Comparison of ENCODE assay signal across 18 cellular contexts in the genomic region with DNA sequence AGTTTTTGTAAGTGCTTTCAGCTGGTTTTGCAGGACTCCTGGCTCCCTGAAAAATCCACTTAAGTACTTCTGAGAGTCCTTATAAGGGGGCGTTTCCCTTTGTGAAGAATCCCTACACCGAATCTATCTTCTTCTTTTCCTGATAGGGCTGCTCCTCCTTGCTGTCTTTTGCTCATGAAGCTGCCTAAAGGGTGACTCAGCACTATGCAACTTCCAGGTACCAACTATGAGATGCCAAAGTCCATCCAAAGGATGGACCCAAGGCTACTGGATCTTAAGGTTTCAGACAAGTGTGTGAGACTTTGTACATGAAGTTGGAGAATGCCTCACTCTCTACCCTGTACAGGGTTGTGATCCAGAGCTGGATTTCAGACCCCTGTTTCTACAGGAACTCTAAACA.
"Had no signal": no experiment of that assay in that cellular context is flagged by ENCODE, and none has a peak within 500 bp of the region (broad histone marks: within the 10 kb centered on the region; RNA-seq: fewer than 3 reads in every experiment).

No MANE protein-coding gene starts in this region.

- H3K36me3 ChIP-seq: heart left ventricle, ovary, sigmoid colon, stomach, upper lobe of left lung had no signal

- H3K27me3 Mint-ChIP-seq: activated CD4-positive, alpha-beta T cell treated with anti-CD3 and anti-CD28 coated beads, Interleukin-2, amount 10 ng/mL, durations not matched to agents 7 days and 5 days; activated naive CD8-positive, alpha-beta T cell treated with anti-CD3 and anti-CD28 coated beads, Interleukin-2, amount 10 ng/mL, durations not matched to agents 7 days and 5 days; naive B cell had no signal

- FAIRE-seq: frontal cortex had no signal

- H3K27ac ChIP-seq: heart left ventricle, ovary, stomach, upper lobe of left lung had no signal

- H3K4me3 ChIP-seq: heart left ventricle, lung, ovary, sigmoid colon, stomach, testis, upper lobe of left lung had no signal

- H3K4me1 Mint-ChIP-seq: activated CD4-positive, alpha-beta T cell treated with anti-CD3 and anti-CD28 coated beads, Interleukin-2, amount 10 ng/mL, durations not matched to agents 7 days and 5 days; activated naive CD8-positive, alpha-beta T cell treated with anti-CD3 and anti-CD28 coated beads, Interleukin-2, amount 10 ng/mL, durations not matched to agents 7 days and 5 days; naive B cell had no signal

- H3K4me3 Mint-ChIP-seq: activated CD4-positive, alpha-beta T cell treated with anti-CD3 and anti-CD28 coated beads, Interleukin-2, amount 10 ng/mL, durations not matched to agents 7 days and 5 days; activated naive CD8-positive, alpha-beta T cell treated with anti-CD3 and anti-CD28 coated beads, Interleukin-2, amount 10 ng/mL, durations not matched to agents 7 days and 5 days; activated T-helper 1 cell treated with anti-CD3 and anti-CD28 coated beads, Interleukin-12 subunit alpha, Interleukin-12 subunit beta, Interleukin-2, Interleukin-4 antibody, amounts not matched to agents 30 ng/mL and 10 ng/mL and 1 ng/mL, durations not matched to agents 14 hours and 24 hours and 36 hours; naive B cell had no signal

- H3K27me3 ChIP-seq: heart left ventricle, ovary, sigmoid colon, stomach, testis, upper lobe of left lung had no signal

- H3K27ac Mint-ChIP-seq: activated CD4-positive, alpha-beta T cell treated with anti-CD3 and anti-CD28 coated beads, Interleukin-2, amount 10 ng/mL, durations not matched to agents 7 days and 5 days; activated naive CD8-positive, alpha-beta T cell treated with anti-CD3 and anti-CD28 coated beads, Interleukin-2, amount 10 ng/mL, durations not matched to agents 7 days and 5 days; activated T-helper 1 cell treated with anti-CD3 and anti-CD28 coated beads, Interleukin-12 subunit alpha, Interleukin-12 subunit beta, Interleukin-2, Interleukin-4 antibody, amounts not matched to agents 30 ng/mL and 10 ng/mL and 1 ng/mL, durations not matched to agents 14 hours and 24 hours and 36 hours had no signal

- DNase-seq: activated CD4-positive, alpha-beta T cell treated with anti-CD3 and anti-CD28 coated beads, Interleukin-2, amount 10 ng/mL, durations not matched to agents 7 days and 5 days; activated CD8-positive, alpha-beta memory T cell treated with anti-CD3 and anti-CD28 coated beads for 24 hours; activated naive CD8-positive, alpha-beta T cell treated with anti-CD3 and anti-CD28 coated beads, Interleukin-2, amount 10 ng/mL, durations not matched to agents 7 days and 5 days; anterior cingulate cortex; dermis blood vessel endothelial cell; heart left ventricle; midbrain; naive B cell; ovary; sigmoid colon; stimulated activated CD4-positive, alpha-beta T cell treated with anti-CD3 and anti-CD28 coated beads, Interleukin-12 subunit alpha, Interleukin-12 subunit beta, amount 100 ng/mL, for 4 hours; stimulated activated CD4-positive, alpha-beta T cell treated with anti-CD3 and anti-CD28 coated beads, Interleukin-2, amount 100 ng/mL, for 24 hours; stomach; testis; upper lobe of left lung had no signal

- ATAC-seq: heart left ventricle had no signal

- H3K36me3 Mint-ChIP-seq: activated naive CD8-positive, alpha-beta T cell treated with anti-CD3 and anti-CD28 coated beads, Interleukin-2, amount 10 ng/mL, durations not matched to agents 7 days and 5 days; naive B cell had no signal

- H3K4me1 ChIP-seq: heart left ventricle, stomach, testis, upper lobe of left lung had no signal

- H3K9me3 ChIP-seq: ovary, testis, upper lobe of left lung had no signal
